8 cellular contexts compared by ENCODE assay signal in genomic region chr2:125745514-125745913, GRCh38.
DNase-seq lines count a peak whose midpoint lies in the region; TF ChIP-seq lines count a peak whose summit lies in the region.

No MANE protein-coding gene starts in this region.

- H3K36me3 ChIP-seq in adrenal gland (replicated peaks in 1 of 2) (no peaks in the 10 kb centered on the region), liver (ENCODE audit: control insufficient read depth in 4 of 4, insufficient read depth in 3 of 4, low read depth in 1 of 4, low read length in 3 of 4) (no peaks in the 10 kb centered on the region)

- H3K27me3 ChIP-seq in adrenal gland (no peaks in the 10 kb centered on the region), liver (ENCODE audit: control insufficient read depth in 4 of 4, insufficient read depth in 4 of 4, low read length in 3 of 4) (peaks cover 0 to 3% (median 0%) of the 10 kb centered on the region in 4 donors)

- no peak for TF ChIP-seq POLR2A in adrenal gland (IDR thresholded peaks at IDR 0.05)

- TF ChIP-seq CTCF in adrenal gland (IDR thresholded peaks at IDR 0.05) = peak in 4 of 6 experiments; percentile 31 to 40 (median 38)
- TF ChIP-seq CTCF in liver (IDR thresholded peaks at IDR 0.05; ENCODE audit: low read depth, low read length, missing input control) = peak; percentile 74
- no peak for TF ChIP-seq CTCF in coronary artery (IDR thresholded peaks at IDR 0.05)

- no peak overlapping the region for H3K9ac ChIP-seq in liver (ENCODE audit: low read depth in 1 of 2, low read length in 2 of 2)

- no peak overlapping the region for H3K27ac ChIP-seq in adrenal gland
- H3K27ac ChIP-seq in liver (ENCODE audit: low read depth in 1 of 2, low read length in 2 of 2) = no peak overlapping the region
- no peak overlapping the region for H3K27ac ChIP-seq in coronary artery

- no peaks in the 10 kb centered on the region for H3K27me3 Mint-ChIP-seq in activated CD4-positive, alpha-beta memory T cell treated with anti-CD3 and anti-CD28 coated beads for 36 hours

- 43 to 56% (median 52%) methylated on average over 4 of the region's 4 CpGs for WGBS in adrenal gland, 4 donors
- WGBS in liver = 30% methylated on average over 4 of the region's 4 CpGs

- no peaks in the 10 kb centered on the region for H3K4me1 Mint-ChIP-seq in activated CD4-positive, alpha-beta memory T cell treated with anti-CD3 and anti-CD28 coated beads for 36 hours (ENCODE audit: low read depth)

- POLR2A ChIA-PET in activated CD4-positive, alpha-beta memory T cell treated with anti-CD3 and anti-CD28 coated beads for 36 hours (lab: Charles Lee) = no interaction called here

- CTCF ChIA-PET in activated CD4-positive, alpha-beta memory T cell treated with anti-CD3 and anti-CD28 coated beads for 36 hours (lab: Charles Lee) = interaction anchor here (0.9 kb wide), 1 partner anchor 31 kb away, joined by 3 read pairs; no protein-coding TSS in a partner anchor

- H3K9me3 Mint-ChIP-seq in activated CD4-positive, alpha-beta memory T cell treated with anti-CD3 and anti-CD28 coated beads for 36 hours = no peaks in the 10 kb centered on the region

- H3K36me3 Mint-ChIP-seq in activated CD4-positive, alpha-beta memory T cell treated with anti-CD3 and anti-CD28 coated beads for 36 hours = no peaks in the 10 kb centered on the region

- no peak overlapping the region for H3K4me3 Mint-ChIP-seq in activated CD4-positive, alpha-beta memory T cell treated with anti-CD3 and anti-CD28 coated beads for 36 hours

- no peaks in the 10 kb centered on the region for H3K4me1 ChIP-seq in adrenal gland (replicated peaks in 1 of 2)
- no peaks in the 10 kb centered on the region for H3K4me1 ChIP-seq in liver (ENCODE audit: control insufficient read depth in 4 of 4, insufficient read depth in 4 of 4, low read length in 3 of 4)

- H3K4me3 ChIP-seq in adrenal gland (no peak overlapping the region), liver (ENCODE audit: low read depth in 1 of 3, low read length in 3 of 3) (no peak overlapping the region), coronary artery (no peak overlapping the region)

- H3K9me3 ChIP-seq in adrenal gland (replicated peaks in 1 of 3) (no peaks in the 10 kb centered on the region), liver (ENCODE audit: control insufficient read depth in 4 of 4, low read length in 3 of 4) (no peaks in the 10 kb centered on the region)

- no peak overlapping the region for H3K27ac Mint-ChIP-seq in activated CD4-positive, alpha-beta memory T cell treated with anti-CD3 and anti-CD28 coated beads for 36 hours

- intact Hi-C loops in adrenal gland (cut with DNase I) = no loop called here
- intact Hi-C loops in activated CD4-positive, alpha-beta memory T cell treated with anti-CD3 and anti-CD28 coated beads for 36 hours (cut with micrococcal nuclease) = no loop called here

- DNase-seq in DMS53 (lab: John Stamatoyannopoulos, UW) (peak; percentile 83), MV-4-11 (lab: John Stamatoyannopoulos, UW) (peak; percentile 33), adrenal gland (peak in 6 of 7 donors; percentile 3 to 61 (median 17)), coronary artery (ENCODE audit: low spot score) (no peak)
- DNase-seq in activated CD4-positive, alpha-beta T cell treated with anti-CD3 and anti-CD28 coated beads for 48 hours = no peak
- no peak for DNase-seq in activated CD4-positive, alpha-beta memory T cell treated with anti-CD3 and anti-CD28 coated beads for 36 hours
- DNase-seq in stimulated activated naive CD4-positive, alpha-beta T cell treated with Interleukin-2 at 50 U/mL for 16 hours (lab: John Stamatoyannopoulos, UW) = no peak

- TF ChIP-seq RAD21 in liver (IDR thresholded peaks at IDR 0.05) = peak; percentile 96 to 98

TF ChIP-seq in liver, 16 proteins besides CTCF, POLR2A, EP300 and RAD21:
- no peak for TF ChIP-seq EGR1 (IDR thresholded peaks at IDR 0.05; ENCODE audit: low read depth in 2 of 2)
- no peak for TF ChIP-seq ATF3 (IDR thresholded peaks at IDR 0.05)
- no peak for TF ChIP-seq SP1 (IDR thresholded peaks at IDR 0.05)
- no peak for TF ChIP-seq HNF4G (IDR thresholded peaks at IDR 0.05)
- TF ChIP-seq NR2F2 (IDR thresholded peaks at IDR 0.05) = no peak
- TF ChIP-seq FOXA1 (IDR thresholded peaks at IDR 0.05) = no peak
- TF ChIP-seq TAF1 (conservative IDR thresholded peaks at IDR 0.05) = no peak

Comparison
In these comparisons a context has a peak if more than half of its experiments do, and no peak if none do; other contexts are left out.
1. DNase-seq: peak in DMS53 (single experiment), MV-4-11 (single experiment) and adrenal gland (6 of 7); none in activated CD4-positive, alpha-beta T cell treated with anti-CD3 and anti-CD28 coated beads for 48 hours (single experiment), coronary artery (single experiment), activated CD4-positive, alpha-beta memory T cell treated with anti-CD3 and anti-CD28 coated beads for 36 hours (single experiment) and stimulated activated naive CD4-positive, alpha-beta T cell treated with Interleukin-2 at 50 U/mL for 16 hours (single experiment).